In genomic region chr5:54403121-54403520, GRCh38 we compare ENCODE assay signal across 28 cellular contexts. TPM values are rescaled to one million over a fixed set of nuclear protein-coding genes. Genes with fewer than 3 reads are reported as not detected.
"Had no signal": no experiment of that assay in that cellular context is flagged by ENCODE, and none has a peak within 500 bp of the region (broad histone marks: within the 10 kb centered on the region; RNA-seq: fewer than 3 reads in every experiment).

No MANE protein-coding gene starts in this region.

- H3K9me3 ChIP-seq: body of pancreas, esophagus squamous epithelium, heart right ventricle, lower lobe of right lung, sigmoid colon, uterus had no signal

- H3K27me3 Mint-ChIP-seq: progenitor cell of endocrine pancreas had no signal

- DNase-seq: activated CD4-positive, alpha-beta T cell treated with anti-CD3 and anti-CD28 coated beads for 1 hour; activated CD4-positive, alpha-beta T cell treated with anti-CD3 and anti-CD28 coated beads, Interleukin-2, amount 50 U/mL, for 1 hour; activated CD8-positive, alpha-beta memory T cell treated with anti-CD3 and anti-CD28 coated beads, Interleukin-2, amount 50 U/mL, for 4 hours; activated naive CD4-positive, alpha-beta T cell; activated naive CD8-positive, alpha-beta T cell treated with anti-CD3 and anti-CD28 coated beads, Interleukin-2, amount 10 ng/mL, durations not matched to agents 7 days and 5 days; activated T-cell treated with anti-CD3 and anti-CD28 coated beads, Interleukin-2, amount 50 U/mL, for 4 hours; amygdala; body of pancreas; caudate nucleus; effector memory CD8-positive, alpha-beta T cell; esophagus squamous epithelium; heart right ventricle; islet precursor cell; lower lobe of right lung; retina; sigmoid colon; stimulated activated CD4-positive, alpha-beta T cell treated with anti-CD3 and anti-CD28 coated beads, Interleukin-2, amount 100 ng/mL, for 48 hours; stimulated activated CD8-positive, alpha-beta memory T cell treated with anti-CD3 and anti-CD28 coated beads, Interleukin-4, amount 100 ng/mL, for 48 hours; stimulated activated naive CD4-positive, alpha-beta T cell; T-helper 9 cell; uterus had no signal

- H3K9me3 Mint-ChIP-seq: activated naive CD8-positive, alpha-beta T cell treated with anti-CD3 and anti-CD28 coated beads, Interleukin-2, amount 10 ng/mL, durations not matched to agents 7 days and 5 days; activated T-cell treated with anti-CD3 and anti-CD28 coated beads, Interleukin-2, amount 50 U/mL, for 4 hours; activated T-helper 2 cell treated with anti-CD3 and anti-CD28 coated beads, Interferon-gamma antibody, Interleukin-2, Interleukin-4, amounts not matched to agents 10 μg/mL and 5 μg/mL and 100 μg/mL, durations not matched to agents 14 hours and 24 hours and 36 hours; dendritic cell treated with granulocyte-macrophage colony-stimulating factor and Interleukin-4, amounts not matched to agents 40 ng/mL and 50 ng/mL, for 4 days; effector memory CD8-positive, alpha-beta T cell; natural killer cell treated with Interleukin-12 subunit alpha and Interleukin-12 subunit beta and Interleukin-15 and Interleukin-18, amount 100 ng/mL, for 72 hours had no signal

- H3K36me3 ChIP-seq: esophagus squamous epithelium, heart right ventricle, lower lobe of right lung, sigmoid colon, uterus had no signal

- H3K4me3 ChIP-seq: body of pancreas, esophagus squamous epithelium, heart right ventricle, lower lobe of right lung, sigmoid colon, uterus had no signal

- FAIRE-seq: endothelial cell of umbilical vein had no signal

- H3K4me1 Mint-ChIP-seq: activated naive CD8-positive, alpha-beta T cell treated with anti-CD3 and anti-CD28 coated beads, Interleukin-2, amount 10 ng/mL, durations not matched to agents 7 days and 5 days had no signal

- H3K27me3 ChIP-seq: body of pancreas, esophagus squamous epithelium, heart right ventricle, sigmoid colon, uterus had no signal

- H3K4me3 Mint-ChIP-seq: activated naive CD8-positive, alpha-beta T cell treated with anti-CD3 and anti-CD28 coated beads, Interleukin-2, amount 10 ng/mL, durations not matched to agents 7 days and 5 days; activated T-cell treated with anti-CD3 and anti-CD28 coated beads, Interleukin-2, amount 50 U/mL, for 4 hours; dendritic cell treated with granulocyte-macrophage colony-stimulating factor and Interleukin-4, amounts not matched to agents 40 ng/mL and 50 ng/mL, for 4 days; effector memory CD8-positive, alpha-beta T cell; natural killer cell treated with Interleukin-12 subunit alpha and Interleukin-12 subunit beta and Interleukin-15 and Interleukin-18, amount 100 ng/mL, for 72 hours had no signal

- H3K27ac Mint-ChIP-seq: activated naive CD8-positive, alpha-beta T cell treated with anti-CD3 and anti-CD28 coated beads, Interleukin-2, amount 10 ng/mL, durations not matched to agents 7 days and 5 days; activated T-helper 2 cell treated with anti-CD3 and anti-CD28 coated beads, Interferon-gamma antibody, Interleukin-2, Interleukin-4, amounts not matched to agents 10 μg/mL and 5 μg/mL and 100 μg/mL, durations not matched to agents 14 hours and 24 hours and 36 hours; dendritic cell treated with granulocyte-macrophage colony-stimulating factor and Interleukin-4, amounts not matched to agents 40 ng/mL and 50 ng/mL, for 4 days; effector memory CD8-positive, alpha-beta T cell; natural killer cell treated with Interleukin-12 subunit alpha and Interleukin-12 subunit beta and Interleukin-15 and Interleukin-18, amount 100 ng/mL, for 72 hours; progenitor cell of endocrine pancreas had no signal

- H3K36me3 Mint-ChIP-seq: activated naive CD8-positive, alpha-beta T cell treated with anti-CD3 and anti-CD28 coated beads, Interleukin-2, amount 10 ng/mL, durations not matched to agents 7 days and 5 days; natural killer cell treated with Interleukin-12 subunit alpha and Interleukin-12 subunit beta and Interleukin-15 and Interleukin-18, amount 100 ng/mL, for 72 hours had no signal

- H3K27ac ChIP-seq: body of pancreas, lower lobe of right lung, sigmoid colon, uterus had no signal

- H3K4me1 ChIP-seq: body of pancreas, lower lobe of right lung, sigmoid colon, uterus had no signal

- ATAC-seq: activated T-cell treated with anti-CD3 and anti-CD28 coated beads, Interleukin-2, amount 50 U/mL, for 4 hours; body of pancreas; effector memory CD8-positive, alpha-beta T cell; heart right ventricle; lower lobe of right lung; natural killer cell treated with Interleukin-12 subunit alpha and Interleukin-12 subunit beta and Interleukin-15 and Interleukin-18, amount 100 ng/mL, for 72 hours had no signal

RNA-seq across cellular contexts. Expression of gene HSPB3, which starts 52.4 kb away (rescaled TPM):
- total RNA-seq: activated naive CD8-positive, alpha-beta T cell treated with anti-CD3 and anti-CD28 coated beads, Interleukin-2, amount 10 ng/mL, durations not matched to agents 7 days and 5 days; activated T-cell treated with anti-CD3 and anti-CD28 coated beads, Interleukin-2, amount 50 U/mL, for 4 hours; activated T-helper 2 cell treated with anti-CD3 and anti-CD28 coated beads, Interferon-gamma antibody, Interleukin-2, Interleukin-4, amounts not matched to agents 10 μg/mL and 5 μg/mL and 100 μg/mL, durations not matched to agents 14 hours and 24 hours and 36 hours; body of pancreas; endothelial cell of umbilical vein; lower lobe of right lung; natural killer cell treated with Interleukin-12 subunit alpha and Interleukin-12 subunit beta and Interleukin-15 and Interleukin-18, amount 100 ng/mL, for 72 hours; osteocyte; progenitor cell of endocrine pancreas; T-helper 1 cell treated with Interleukin-12 subunit alpha and Interleukin-12 subunit beta and Interleukin-4 antibody, amounts not matched to agents 30 ng/mL and 1 ng/mL, for 36 hours had no signal
